8 cellular contexts compared by ENCODE assay signal in the genomic region with DNA sequence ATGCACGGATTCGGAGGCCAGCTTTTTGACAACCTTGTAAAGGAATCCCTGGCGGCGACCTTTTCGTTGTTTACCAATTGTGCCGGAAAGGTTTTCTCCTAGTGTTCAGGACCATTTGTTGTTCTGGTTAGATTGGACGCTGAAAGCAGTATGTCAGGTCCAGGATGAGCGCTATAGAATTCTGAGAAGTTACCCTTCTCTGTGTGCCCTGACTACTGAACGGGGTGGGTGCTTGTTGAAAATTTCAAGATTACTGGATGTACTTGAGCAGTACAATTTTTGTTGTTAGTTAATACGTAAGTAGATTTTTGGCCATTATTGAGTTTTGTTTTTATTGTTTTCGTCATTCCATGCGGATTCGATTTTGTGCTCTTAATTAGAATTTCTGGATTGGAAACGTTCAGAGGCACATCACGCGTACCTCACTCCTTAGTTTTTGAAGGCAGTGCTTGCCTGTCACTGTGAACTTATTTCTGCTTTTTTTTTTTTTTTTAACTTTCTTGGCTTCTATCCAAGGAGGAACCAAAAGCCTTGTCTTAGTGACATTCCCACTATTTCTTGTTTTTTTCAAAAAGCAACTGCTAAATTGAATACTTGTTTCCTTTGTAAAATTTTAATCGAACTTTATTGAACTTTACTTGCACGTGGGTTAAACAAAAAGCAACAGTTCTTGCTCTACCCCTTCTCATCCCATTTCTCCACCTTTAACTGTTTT. TPM values are rescaled to one million over a fixed set of nuclear protein-coding genes. Genes with fewer than 3 reads are reported as not detected.
DNase-seq lines count a peak whose midpoint lies in the region; ATAC-seq and TF ChIP-seq lines count a peak whose summit lies in the region.

No MANE protein-coding gene starts in this region.

- 0 out of 2 replicates have a peak, but pooled peaks cover 3% of the 10 kb centered on the region for H3K9me3 ChIP-seq in SU-DHL-6 (ENCODE audit: insufficient read depth, low read length)

- peaks cover 11% of the 10 kb centered on the region for H3K36me3 ChIP-seq in SU-DHL-6 (ENCODE audit: low read length)

- DNase-seq in foreskin fibroblast (peak in 1 of 2 donors; percentile 16), progenitor cell of endocrine pancreas (ENCODE audit: low spot score, unreplicated experiment) (no peak), NCI-H1417 treated with DMSO at 0.1 percent for 48 hours (lab: John Stamatoyannopoulos, UW) (no peak)
- no peak for DNase-seq in activated CD8-positive, alpha-beta memory T cell treated with anti-CD3 and anti-CD28 coated beads, Interleukin-2, amount 50 U/mL, for 48 hours
- no peak for DNase-seq in stimulated activated CD4-positive, alpha-beta T cell treated with anti-CD3 and anti-CD28 coated beads, Interleukin-4, amount 100 ng/mL, for 4 hours

- H3K27ac Mint-ChIP-seq in progenitor cell of endocrine pancreas: peak overlapping the region; percentile 99

- no peaks in the 10 kb centered on the region for H3K27me3 ChIP-seq in SU-DHL-6 (ENCODE audit: low read length)

- peak overlapping the region; percentile 80 for H3K4me3 ChIP-seq in SU-DHL-6 (ENCODE audit: insufficient read depth, low read length, poor library complexity, severe bottlenecking)
- peak overlapping the region; percentile 72 to 78 for H3K4me3 ChIP-seq in foreskin fibroblast (ENCODE audit: low read depth in 1 of 2, low read length in 2 of 2)

- peak overlapping the region; percentile 72 for H3K27ac ChIP-seq in SU-DHL-6 (ENCODE audit: low read depth, low read length)

- H2AFZ ChIP-seq in SU-DHL-6 (ENCODE audit: low read depth, low read length, severe bottlenecking): peak overlapping the region; percentile 80

- H3K4me3 Mint-ChIP-seq in progenitor cell of endocrine pancreas (ENCODE audit: low read depth): peak overlapping the region; percentile 94

- no peak for TF ChIP-seq POLR2A in GM18505 (IDR thresholded peaks at IDR 0.05; ENCODE audit: borderline replicate concordance, extremely low read depth, insufficient read depth, insufficient read length)

- H3K4me1 Mint-ChIP-seq in progenitor cell of endocrine pancreas (ENCODE audit: low read depth): peaks cover 25% of the 10 kb centered on the region

- TF ChIP-seq CTCF in SU-DHL-6 (IDR thresholded peaks at IDR 0.05; ENCODE audit: insufficient read depth, low read length, poor library complexity, severe bottlenecking): no peak
- TF ChIP-seq CTCF in foreskin fibroblast (IDR thresholded peaks at IDR 0.05; ENCODE audit: low read depth, low read length): no peak
- TF ChIP-seq CTCF in progenitor cell of endocrine pancreas (IDR thresholded peaks at IDR 0.05; ENCODE audit: unreplicated experiment): no peak

- H3F3A ChIP-seq in SU-DHL-6 (ENCODE audit: insufficient read depth): no peaks in the 10 kb centered on the region; the same call in 1 of the 2 replicates

- peaks cover 34% of the 10 kb centered on the region for H3K79me2 ChIP-seq in SU-DHL-6 (ENCODE audit: insufficient read depth, low read length)

- peak overlapping the region; percentile 98 for H3K4me2 ChIP-seq in SU-DHL-6 (ENCODE audit: low read depth, low read length, poor library complexity, severe bottlenecking)

- peak; percentile 5 for ATAC-seq in GM18505 (IDR thresholded peaks at IDR 0.05; ENCODE audit: unreplicated experiment)
- ATAC-seq in HG02852 (IDR thresholded peaks at IDR 0.05; ENCODE audit: unreplicated experiment): peak; percentile 10

- H4K20me1 ChIP-seq in SU-DHL-6 (ENCODE audit: low read depth, low read length): peaks cover 18% of the 10 kb centered on the region

- no peaks in the 10 kb centered on the region for H3K9me3 Mint-ChIP-seq in progenitor cell of endocrine pancreas (ENCODE audit: low read depth)

- no peaks in the 10 kb centered on the region for H3K9me2 ChIP-seq in SU-DHL-6 (replicated peaks; ENCODE audit: insufficient read depth, low read length)

- no peaks in the 10 kb centered on the region for H3K27me3 Mint-ChIP-seq in progenitor cell of endocrine pancreas

- peak overlapping the region; percentile 84 for H3K9ac ChIP-seq in SU-DHL-6 (ENCODE audit: low read length)

- peaks cover 15% of the 10 kb centered on the region for H3K36me3 Mint-ChIP-seq in progenitor cell of endocrine pancreas (ENCODE audit: insufficient read depth)

RNA-seq across cellular contexts. Expression of a gene that starts 0.9 kb away (rescaled TPM):
- 90.2 and 91.0 TPM in 2 replicates for total RNA-seq in progenitor cell of endocrine pancreas
